Comparison of ENCODE assay signal across 14 cellular contexts in the genomic region with DNA sequence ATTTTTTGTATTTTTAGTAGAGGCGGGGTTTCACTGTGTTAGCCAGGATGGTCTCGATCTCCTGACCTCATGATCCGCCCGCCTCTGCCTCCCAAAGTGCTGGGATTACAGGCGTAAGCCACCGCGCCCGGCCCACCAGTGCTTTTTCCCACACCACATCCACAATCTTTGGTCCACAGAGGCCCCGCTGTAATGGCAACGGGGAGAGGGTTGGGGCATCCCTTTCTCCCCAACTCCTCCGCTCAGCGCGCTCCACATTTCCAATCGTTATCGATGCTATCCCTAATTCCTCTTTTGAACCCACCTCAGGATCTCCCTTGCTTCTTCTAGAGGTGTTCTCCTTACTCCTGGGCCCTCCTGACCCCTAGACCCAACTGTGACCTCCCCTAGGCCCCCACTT. TPM values are rescaled to one million over a fixed set of nuclear protein-coding genes. Genes with fewer than 3 reads are reported as not detected.
DNase-seq lines count a peak whose midpoint lies in the region; ATAC-seq and TF ChIP-seq lines count a peak whose summit lies in the region.
"Not testable (repeated sequence)": the region's sequence is repeated elsewhere in the genome, so short reads cannot be mapped to it uniquely, and the experiment has no call there.
"Had no signal": no experiment of that assay in that cellular context is flagged by ENCODE, and none has a peak within 500 bp of the region (broad histone marks: within the 10 kb centered on the region; RNA-seq: fewer than 3 reads in every experiment).

No MANE protein-coding gene starts in this region.

- CTCF ChIA-PET in PC-9 (lab: Charles Lee): interaction anchor here (0.6 kb wide), 1 partner anchor 9 kb away, joined by 3 read pairs; no protein-coding TSS in a partner anchor

- H3K4me3 Mint-ChIP-seq in central memory CD8-positive, alpha-beta T cell; stimulated activated naive B cell treated with anti-CD40 and anti-IgM and Interleukin-4, amounts not matched to agents 10 μg/mL and 1 μg/mL and 100 μg/mL, for 72 hours: not testable (repeated sequence)
- H3K4me3 Mint-ChIP-seq in nephron progenitor cell: peak overlapping the region; percentile 58

- not testable (repeated sequence) for TF ChIP-seq CTCF in 22Rv1 (IDR thresholded peaks at IDR 0.05); PC-9 (conservative IDR thresholded peaks at IDR 0.05); hepatocyte (IDR thresholded peaks at IDR 0.05; ENCODE audit: poor library complexity); nephron progenitor cell (IDR thresholded peaks at IDR 0.05)

- peak overlapping the region; percentile 81 for H2AFZ ChIP-seq in PC-9
- not testable (repeated sequence) for H2AFZ ChIP-seq in hepatocyte

- intact Hi-C loops in PC-9 (cut with micrococcal nuclease; ENCODE audit: unreplicated experiment): loop anchor here (1.0 to 10.0 kb wide), 3 partner anchors 25 to 195 kb away; a partner anchor contains a TSS

- H3K4me1 ChIP-seq in PC-9 (replicated peaks; ENCODE audit: insufficient read depth) (peaks cover 36% of the 10 kb centered on the region), hepatocyte (ENCODE audit: insufficient read depth) (peaks cover 14% of the 10 kb centered on the region)

- POLR2A ChIA-PET in PC-9 (lab: Charles Lee; ENCODE audit: unreplicated experiment): interaction anchor here (0.6 to 1.5 kb wide), 3 partner anchors 12 to 24 kb away, joined by 3 to 7 read pairs (median 4); no protein-coding TSS in a partner anchor

- not testable (repeated sequence) for H3K9me2 ChIP-seq in PC-9 (ENCODE audit: insufficient read depth); hepatocyte (replicated peaks; ENCODE audit: insufficient read depth)

- DNase-seq in PC-9; central memory CD8-positive, alpha-beta T cell (ENCODE audit: low spot score in 2 of 2); hepatocyte (ENCODE audit: low spot score); nephron progenitor cell; stimulated activated naive B cell treated with anti-CD40 and anti-IgM and Interleukin-4, amounts not matched to agents 10 μg/mL and 1 μg/mL and 100 μg/mL, for 72 hours: not testable (repeated sequence)

- H3K36me3 Mint-ChIP-seq in central memory CD8-positive, alpha-beta T cell (ENCODE audit: insufficient read depth); nephron progenitor cell (ENCODE audit: low read depth); stimulated activated naive B cell treated with anti-CD40 and anti-IgM and Interleukin-4, amounts not matched to agents 10 μg/mL and 1 μg/mL and 100 μg/mL, for 72 hours: not testable (repeated sequence)

- H4K20me1 ChIP-seq in PC-9 (ENCODE audit: insufficient read depth); hepatocyte (ENCODE audit: insufficient read depth, poor library complexity, severe bottlenecking): not testable (repeated sequence)

- H3K27ac Mint-ChIP-seq in central memory CD8-positive, alpha-beta T cell (ENCODE audit: low read depth): peak overlapping the region; percentile 78
- peak overlapping the region; percentile 98 for H3K27ac Mint-ChIP-seq in nephron progenitor cell
- peak overlapping the region; percentile 73 for H3K27ac Mint-ChIP-seq in stimulated activated naive B cell treated with anti-CD40 and anti-IgM and Interleukin-4, amounts not matched to agents 10 μg/mL and 1 μg/mL and 100 μg/mL, for 72 hours

- WGBS in hepatocyte (ENCODE audit: low lambda C conversion rate, missing lambda C conversion rate): 93% methylated on average over 12 of the region's 15 CpGs

- not testable (repeated sequence) for H3K9me3 ChIP-seq in PC-9 (ENCODE audit: insufficient read depth, low read depth); hepatocyte (ENCODE audit: low read depth)

- H3K9me3 Mint-ChIP-seq in central memory CD8-positive, alpha-beta T cell; stimulated activated naive B cell treated with anti-CD40 and anti-IgM and Interleukin-4, amounts not matched to agents 10 μg/mL and 1 μg/mL and 100 μg/mL, for 72 hours: not testable (repeated sequence)
- H3K9me3 Mint-ChIP-seq in nephron progenitor cell: peaks cover 16% of the 10 kb centered on the region

- H3K27me3 Mint-ChIP-seq in central memory CD8-positive, alpha-beta T cell: not testable (repeated sequence)
- H3K27me3 Mint-ChIP-seq in nephron progenitor cell (ENCODE audit: low read depth, poor library complexity): peaks cover 26% of the 10 kb centered on the region
- H3K27me3 Mint-ChIP-seq in stimulated activated naive B cell treated with anti-CD40 and anti-IgM and Interleukin-4, amounts not matched to agents 10 μg/mL and 1 μg/mL and 100 μg/mL, for 72 hours: peaks cover 5 to 13% of the 10 kb centered on the region in 2 donors

- H3K4me1 Mint-ChIP-seq in central memory CD8-positive, alpha-beta T cell: not testable (repeated sequence)
- H3K4me1 Mint-ChIP-seq in nephron progenitor cell: peaks cover 25% of the 10 kb centered on the region
- H3K4me1 Mint-ChIP-seq in stimulated activated naive B cell treated with anti-CD40 and anti-IgM and Interleukin-4, amounts not matched to agents 10 μg/mL and 1 μg/mL and 100 μg/mL, for 72 hours: peaks cover 12 to 25% of the 10 kb centered on the region in 2 donors

- H3K27me3 ChIP-seq in PC-9 (ENCODE audit: insufficient read depth, low read depth); hepatocyte: not testable (repeated sequence)

- peak overlapping the region; percentile 53; the same call in 1 of the 2 replicates for H3K4me3 ChIP-seq in PC-9
- H3K4me3 ChIP-seq in hepatocyte: not testable (repeated sequence)

- H3K27ac ChIP-seq in 22Rv1 (peak overlapping the region; percentile 99), PC-9 (peak overlapping the region; percentile 88)
- H3K27ac ChIP-seq in hepatocyte: not testable (repeated sequence)

- H3K4me2 ChIP-seq in PC-9 (peak overlapping the region; percentile 90), hepatocyte (peak overlapping the region; percentile 69)

- H3K79me2 ChIP-seq in PC-9 (ENCODE audit: low read depth); hepatocyte: not testable (repeated sequence)

- not testable (repeated sequence) for H3K36me3 ChIP-seq in PC-9 (ENCODE audit: low read depth); hepatocyte (replicated peaks; ENCODE audit: insufficient read depth, low read depth)

- peaks cover 43% of the 10 kb centered on the region for H3F3A ChIP-seq in PC-9 (ENCODE audit: insufficient read depth, low read depth)

- BruUV-seq in PC-9 (replicated peaks; lab: Mats Ljungman, UMichigan): not testable (repeated sequence)

- ATAC-seq in central memory CD8-positive, alpha-beta T cell (replicated peaks; ENCODE audit: extremely low read depth, poor library complexity, severe bottlenecking); stimulated activated naive B cell treated with anti-CD40 and anti-IgM and Interleukin-4, amounts not matched to agents 10 μg/mL and 1 μg/mL and 100 μg/mL, for 72 hours (replicated peaks): not testable (repeated sequence)

RNA-seq across cellular contexts. Expression of a gene that starts 0.3 kb away (rescaled TPM):
- total RNA-seq in PC-9 (2021) (8.2 and 9.3 TPM in 2 replicates), hepatocyte (0.43 TPM in 1 of 2 replicates, not detected in the other)
- polyA plus RNA-seq in hepatocyte: not detected in 2 replicates

RNA-seq across cellular contexts. Expression of a gene that starts 25.7 kb away (rescaled TPM):
- total RNA-seq in PC-9 (2021) (473 and 481 TPM in 2 replicates), hepatocyte (122 and 124 TPM in 2 replicates)
- 284 and 292 TPM in 2 replicates for polyA plus RNA-seq in hepatocyte

RNA-seq across cellular contexts. Expression of a gene that starts 37.2 kb away (rescaled TPM):
- not detected in 2 replicates for total RNA-seq in PC-9 (2021)
- 0.33 TPM in 1 of 2 replicates, not detected in the other for total RNA-seq in hepatocyte
- 0.13 and 0.38 TPM in 2 replicates for polyA plus RNA-seq in hepatocyte
- total RNA-seq: heart left ventricle; lung microvascular endothelial cell; natural killer cell treated with Interleukin-12 subunit alpha and Interleukin-12 subunit beta and Interleukin-15 and Interleukin-18, amount 100 ng/mL, for 72 hours; SK-MEL-5; T-helper 17 cell; temporal lobe had no signal

RNA-seq across cellular contexts. Expression of a gene that starts 45.8 kb away (rescaled TPM):
- total RNA-seq in PC-9 (2021): 22.9 and 23.4 TPM in 2 replicates
- 5.3 and 8.2 TPM in 2 replicates for total RNA-seq in hepatocyte
- polyA plus RNA-seq in hepatocyte: 22.5 and 25.4 TPM in 2 replicates
- total RNA-seq: lung microvascular endothelial cell; natural killer cell treated with Interleukin-12 subunit alpha and Interleukin-12 subunit beta and Interleukin-15 and Interleukin-18, amount 100 ng/mL, for 72 hours; SK-MEL-5 had no signal

RNA-seq across cellular contexts. Expression of a gene that starts 54.4 kb away (rescaled TPM):
- total RNA-seq in PC-9 (2021): 0.58 and 0.94 TPM in 2 replicates
- total RNA-seq in hepatocyte: not detected in 2 replicates
- not detected in 2 replicates for polyA plus RNA-seq in hepatocyte
- total RNA-seq: adrenal gland; lung microvascular endothelial cell; natural killer cell treated with Interleukin-12 subunit alpha and Interleukin-12 subunit beta and Interleukin-15 and Interleukin-18, amount 100 ng/mL, for 72 hours; Peyer's patch; T-helper 17 cell; temporal lobe had no signal
- polyA plus RNA-seq: adrenal gland had no signal
